In the genomic region with DNA sequence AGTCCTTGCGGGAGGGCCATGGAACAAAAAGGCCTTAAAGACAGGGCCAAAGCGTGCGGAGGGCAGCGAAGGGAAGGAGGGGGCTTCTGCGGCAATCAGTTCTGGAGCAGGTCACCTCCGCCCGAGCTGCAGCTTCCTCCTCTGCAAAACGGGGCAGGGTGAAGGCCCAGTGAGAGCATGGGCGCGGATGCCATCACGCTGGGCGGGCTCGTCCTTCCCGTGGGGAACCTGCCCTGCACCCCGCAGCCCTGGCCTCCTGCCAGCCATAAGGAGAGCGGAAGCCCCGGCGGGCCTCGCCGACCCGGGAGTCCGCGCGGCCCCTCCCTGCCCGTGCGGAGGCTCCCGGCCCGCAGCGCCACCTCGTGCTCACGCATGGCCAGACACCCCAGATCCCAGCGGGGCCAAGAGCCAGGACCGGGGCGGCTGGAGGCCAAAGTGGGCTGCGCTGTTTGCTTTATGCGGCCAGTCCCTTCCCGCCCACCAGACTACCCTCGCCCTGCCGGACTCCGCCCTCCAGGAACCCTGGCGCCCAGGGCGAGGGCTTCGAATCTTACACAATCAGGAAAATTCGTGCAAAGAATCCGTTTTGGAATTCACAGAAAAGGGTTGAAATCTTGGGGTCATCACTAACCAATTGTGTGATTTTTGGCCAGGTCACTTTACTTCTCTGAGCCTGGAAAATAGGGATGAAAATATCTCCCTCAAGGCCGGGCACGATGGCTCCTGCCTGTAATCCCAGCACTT, we compare ENCODE assay signal across 8 cellular contexts. TPM values are rescaled to one million over a fixed set of nuclear protein-coding genes. Genes with fewer than 3 reads are reported as not detected.
DNase-seq lines count a peak whose midpoint lies in the region; ATAC-seq and TF ChIP-seq lines count a peak whose summit lies in the region.

No MANE protein-coding gene starts in this region.

- peak overlapping the region; percentile 42 for H3K27ac ChIP-seq in BLaER1
- H3K27ac ChIP-seq in SU-DHL-6 (ENCODE audit: low read depth, low read length), result no peak overlapping the region
- H3K27ac ChIP-seq in heart left ventricle, result peak overlapping the region in 6 of 12 donors; percentile 0 to 63 (median 26)
- peak overlapping the region in 3 of 4 donors; percentile 53 to 77 (median 72) for H3K27ac ChIP-seq in upper lobe of left lung

- peaks cover 55% of the 10 kb centered on the region for H4K20me1 ChIP-seq in BLaER1
- no peaks in the 10 kb centered on the region for H4K20me1 ChIP-seq in SU-DHL-6 (ENCODE audit: low read depth, low read length)

- H3K4me1 ChIP-seq in BLaER1, result peaks cover 27% of the 10 kb centered on the region
- H3K4me1 ChIP-seq in heart left ventricle, result peaks cover 0 to 27% (median 9%) of the 10 kb centered on the region in 12 donors
- H3K4me1 ChIP-seq in upper lobe of left lung, result peaks cover 32 to 43% (median 35%) of the 10 kb centered on the region in 4 donors

- intact Hi-C loops in heart left ventricle (cut with DNase I) (loop anchor here (1.0 to 10.0 kb wide), 4 partner anchors 36 to 286 kb away; no protein-coding TSS in a partner anchor), posterior vena cava (cut with DNase I) (loop anchor here (2.0 to 5.0 kb wide), 2 partner anchors 62 to 64 kb away; no protein-coding TSS in a partner anchor)

- peak overlapping the region; percentile 53 for H2AFZ ChIP-seq in SU-DHL-6 (ENCODE audit: low read depth, low read length, severe bottlenecking)

- H3F3A ChIP-seq in SU-DHL-6 (ENCODE audit: insufficient read depth), result no peaks in the 10 kb centered on the region

- peaks cover 17% of the 10 kb centered on the region for H3K4me1 Mint-ChIP-seq in activated naive CD8-positive, alpha-beta T cell treated with anti-CD3 and anti-CD28 coated beads, Interleukin-2, amount 10 ng/mL, durations not matched to agents 7 days and 5 days

- peaks cover 20% of the 10 kb centered on the region for H3K27me3 Mint-ChIP-seq in activated naive CD8-positive, alpha-beta T cell treated with anti-CD3 and anti-CD28 coated beads, Interleukin-2, amount 10 ng/mL, durations not matched to agents 7 days and 5 days

- ATAC-seq in GM19455 (IDR thresholded peaks at IDR 0.05; ENCODE audit: unreplicated experiment) (peak; percentile 72), heart left ventricle (peak; percentile 62 to 93 (median 91)), upper lobe of left lung (ENCODE audit: low FRiP score in 2 of 2) (peak; percentile 87 to 94)
- ATAC-seq in activated naive CD8-positive, alpha-beta T cell treated with anti-CD3 and anti-CD28 coated beads, Interleukin-2, amount 10 ng/mL, durations not matched to agents 7 days and 5 days (ENCODE audit: low read depth), result peak; percentile 91

- H3K27me3 ChIP-seq in BLaER1 (no peaks in the 10 kb centered on the region), SU-DHL-6 (ENCODE audit: low read length) (no peaks in the 10 kb centered on the region), heart left ventricle (no peaks in the 10 kb centered on the region), upper lobe of left lung (no peaks in the 10 kb centered on the region)

- H3K4me3 Mint-ChIP-seq in activated naive CD8-positive, alpha-beta T cell treated with anti-CD3 and anti-CD28 coated beads, Interleukin-2, amount 10 ng/mL, durations not matched to agents 7 days and 5 days, result peak overlapping the region; percentile 25

- H3K9me3 Mint-ChIP-seq in activated naive CD8-positive, alpha-beta T cell treated with anti-CD3 and anti-CD28 coated beads, Interleukin-2, amount 10 ng/mL, durations not matched to agents 7 days and 5 days, result no peaks in the 10 kb centered on the region

- TF ChIP-seq POLR2A in heart left ventricle (IDR thresholded peaks at IDR 0.05), result peak in 1 of 2 donors; percentile 37
- no peak for TF ChIP-seq POLR2A in upper lobe of left lung (IDR thresholded peaks at IDR 0.05)

- H3K36me3 ChIP-seq in BLaER1, result peaks cover 38% of the 10 kb centered on the region
- no peaks in the 10 kb centered on the region for H3K36me3 ChIP-seq in SU-DHL-6 (ENCODE audit: low read length)
- H3K36me3 ChIP-seq in heart left ventricle, result peaks cover 0 to 17% (median 6%) of the 10 kb centered on the region in 9 donors
- H3K36me3 ChIP-seq in upper lobe of left lung, result peaks cover 0 to 6% (median 2%) of the 10 kb centered on the region in 4 donors

- TF ChIP-seq EP300 in upper lobe of left lung (IDR thresholded peaks at IDR 0.05), result no peak

- POLR2A ChIA-PET in activated naive CD8-positive, alpha-beta T cell treated with anti-CD3 and anti-CD28 coated beads, Interleukin-2, amount 10 ng/mL, durations not matched to agents 7 days and 5 days (lab: Charles Lee), result interaction anchor here (0.7 kb wide), 2 partner anchors 49 to 68 kb away, joined by 4 to 7 read pairs; no protein-coding TSS in a partner anchor

- H3K4me2 ChIP-seq in BLaER1 (peak overlapping the region; percentile 75), SU-DHL-6 (ENCODE audit: low read depth, low read length, poor library complexity, severe bottlenecking) (peak overlapping the region; percentile 25)

- H3K79me2 ChIP-seq in SU-DHL-6 (ENCODE audit: insufficient read depth, low read length), result no peaks in the 10 kb centered on the region

- H3K9me3 ChIP-seq in BLaER1 (no peaks in the 10 kb centered on the region), SU-DHL-6 (ENCODE audit: insufficient read depth, low read length) (no peaks in the 10 kb centered on the region), heart left ventricle (no peaks in the 10 kb centered on the region), upper lobe of left lung (no peaks in the 10 kb centered on the region)

- WGBS in heart left ventricle, 4 donors, result 5 to 15% (median 9%) methylated on average over 24 to 47 of the region's 47 CpGs
- WGBS in upper lobe of left lung, 2 donors, result 8 to 14% methylated on average over 17 to 23 of the region's 47 CpGs

- peak; percentile 81 for TF ChIP-seq CTCF in SU-DHL-6 (IDR thresholded peaks at IDR 0.05; ENCODE audit: insufficient read depth, low read length, poor library complexity, severe bottlenecking)
- TF ChIP-seq CTCF in heart left ventricle (IDR thresholded peaks at IDR 0.05), result peak in 11 of 12 donors; percentile 85 to 99 (median 95)
- peak; percentile 93 to 98 (median 98) for TF ChIP-seq CTCF in upper lobe of left lung (IDR thresholded peaks at IDR 0.05)

- peak overlapping the region; percentile 64 for H3K9ac ChIP-seq in BLaER1
- no peak overlapping the region for H3K9ac ChIP-seq in SU-DHL-6 (ENCODE audit: low read length)

- no peak overlapping the region for H3K27ac Mint-ChIP-seq in activated naive CD8-positive, alpha-beta T cell treated with anti-CD3 and anti-CD28 coated beads, Interleukin-2, amount 10 ng/mL, durations not matched to agents 7 days and 5 days

- H3K4me3 ChIP-seq in BLaER1 (peak overlapping the region; percentile 58), SU-DHL-6 (ENCODE audit: insufficient read depth, low read length, poor library complexity, severe bottlenecking) (no peak overlapping the region), heart left ventricle (peak overlapping the region in 10 of 12 donors; percentile 16 to 47 (median 42)), upper lobe of left lung (peak overlapping the region in 3 of 4 donors; percentile 20 to 45 (median 39))
- H3K4me3 ChIP-seq in Jurkat, Clone E6-1 (ENCODE audit: low read length), result peak overlapping the region; percentile 13

- H3K9me2 ChIP-seq in SU-DHL-6 (replicated peaks; ENCODE audit: insufficient read depth, low read length), result no peaks in the 10 kb centered on the region

- DNase-seq in Jurkat, Clone E6-1 (ENCODE audit: low read depth, low spot score), result peak; percentile 41
- peak; percentile 90 for DNase-seq in activated naive CD8-positive, alpha-beta T cell treated with anti-CD3 and anti-CD28 coated beads, Interleukin-2, amount 10 ng/mL, durations not matched to agents 7 days and 5 days
- DNase-seq in heart left ventricle, result peak; percentile 88 to 93 (median 88)
- peak; percentile 97 for DNase-seq in posterior vena cava (ENCODE audit: low spot score)
- DNase-seq in upper lobe of left lung, result peak; percentile 87 to 97

- H3K36me3 Mint-ChIP-seq in activated naive CD8-positive, alpha-beta T cell treated with anti-CD3 and anti-CD28 coated beads, Interleukin-2, amount 10 ng/mL, durations not matched to agents 7 days and 5 days, result no peaks in the 10 kb centered on the region

RNA-seq across cellular contexts. Expression of gene TSKU, which starts 16.1 kb away (rescaled TPM):
- 8.1 TPM for polyA plus RNA-seq in Jurkat, Clone E6-1 (2012; ENCODE audit: insufficient read depth, insufficient read length)
- 1 to 10 TPM; 2.4 to 2.8 TPM for total RNA-seq in activated naive CD8-positive, alpha-beta T cell treated with anti-CD3 and anti-CD28 coated beads, Interleukin-2, amount 10 ng/mL, durations not matched to agents 7 days and 5 days
- total RNA-seq in heart left ventricle (10 to 100 TPM in 5 of 9 donors, 1 to 10 TPM in 4; 4.5 to 39.8 (median 11.4) TPM), posterior vena cava (10 to 100 TPM; 64.0 to 77.6 TPM), upper lobe of left lung (10 to 100 TPM in 2 of 6 donors, 1 to 10 TPM in 4; 2.1 to 19.8 (median 9.5) TPM)
- 10 to 100 TPM in 1 of 2 donors, 1 to 10 TPM in 1; 6.7 to 11.2 TPM for polyA plus RNA-seq in heart left ventricle

Comparison
In these comparisons a context has a peak if more than half of its experiments do, and no peak if none do; other contexts are left out.
1. DNase-seq: peak in every context shown above with its lines; median percentile 97 in posterior vena cava; 92 in upper lobe of left lung; 90 in activated naive CD8-positive, alpha-beta T cell treated with anti-CD3 and anti-CD28 coated beads, Interleukin-2, amount 10 ng/mL, durations not matched to agents 7 days and 5 days; 88 in heart left ventricle; 41 in Jurkat, Clone E6-1.